ENCODE assay signal across 14 cellular contexts in the genomic region with DNA sequence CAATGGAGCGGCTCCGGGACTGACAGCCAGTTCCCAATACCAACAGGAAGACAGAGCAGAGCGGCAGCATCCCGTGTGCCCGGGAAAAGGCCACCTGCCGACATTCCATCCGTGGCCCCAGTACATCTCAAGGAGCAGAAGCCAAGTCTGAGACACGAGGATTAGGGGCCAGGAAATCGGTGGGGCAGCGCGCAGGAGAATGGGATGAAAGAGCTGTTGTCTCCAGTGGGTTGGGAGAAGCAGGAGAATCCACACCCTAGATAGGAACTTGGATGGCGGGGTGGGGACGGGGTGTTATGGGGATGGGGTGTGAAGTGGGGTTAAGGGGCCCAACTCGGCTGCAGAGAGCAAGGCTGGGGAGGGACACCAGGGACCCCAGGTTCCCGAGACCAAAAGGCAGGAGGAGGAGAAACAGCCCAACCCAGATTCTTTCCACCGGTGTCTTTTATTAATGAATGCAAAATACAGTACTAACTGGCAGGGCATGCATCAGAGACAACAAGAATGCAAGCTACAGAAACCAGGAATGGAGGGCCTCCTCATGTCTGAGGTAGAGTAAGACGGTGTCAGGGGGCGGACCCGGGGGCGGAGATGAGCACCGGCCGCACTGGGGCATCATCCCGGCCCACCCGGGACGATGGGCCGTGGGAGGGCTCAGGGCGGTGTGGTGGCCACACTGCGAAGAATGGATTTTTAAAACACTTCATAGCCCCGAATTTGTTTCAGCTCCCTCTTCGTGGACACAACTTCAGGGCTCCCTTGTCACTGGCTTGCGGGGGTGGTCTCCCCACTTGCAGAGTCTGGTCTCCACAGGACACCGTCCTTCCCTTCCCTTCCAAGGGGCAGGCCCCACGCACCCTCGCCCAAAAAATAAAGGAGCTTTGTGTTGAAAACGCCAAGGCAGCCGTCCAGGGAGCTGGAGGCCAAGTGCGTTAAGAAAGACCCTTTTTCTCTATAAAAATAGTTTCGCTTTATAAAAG. TPM values are rescaled to one million over a fixed set of nuclear protein-coding genes. Genes with fewer than 3 reads are reported as not detected.
A peak's percentile ranks its signal among the peaks of the same experiment; 100 is the strongest.
DNase-seq lines count a peak whose midpoint lies in the region; ATAC-seq and TF ChIP-seq lines count a peak whose summit lies in the region.
"Had no signal": no experiment of that assay in that cellular context is flagged by ENCODE, and none has a peak within 500 bp of the region (broad histone marks: within the 10 kb centered on the region; RNA-seq: fewer than 3 reads in every experiment).

No MANE protein-coding gene starts in this region.

- ATAC-seq in activated naive CD8-positive, alpha-beta T cell treated with anti-CD3 and anti-CD28 coated beads, Interleukin-2, amount 10 ng/mL, durations not matched to agents 7 days and 5 days (ENCODE audit: low read depth), result no peak
- no peak for ATAC-seq in GM18505 (IDR thresholded peaks at IDR 0.05; ENCODE audit: unreplicated experiment)
- ATAC-seq: activated naive CD8-positive, alpha-beta T cell treated with anti-CD3 and anti-CD28 coated beads, Interleukin-2, amount 50 U/mL, for 24 hours; effector memory CD8-positive, alpha-beta T cell had no signal

- no peak overlapping the region for H3K4me3 Mint-ChIP-seq in activated naive CD8-positive, alpha-beta T cell treated with anti-CD3 and anti-CD28 coated beads, Interleukin-2, amount 10 ng/mL, durations not matched to agents 7 days and 5 days
- no peak overlapping the region for H3K4me3 Mint-ChIP-seq in activated naive CD8-positive, alpha-beta T cell treated with anti-CD3 and anti-CD28 coated beads for 36 hours
- H3K4me3 Mint-ChIP-seq: activated naive CD8-positive, alpha-beta T cell treated with anti-CD3 and anti-CD28 coated beads, Interleukin-2, amount 50 U/mL, for 24 hours; effector memory CD8-positive, alpha-beta T cell had no signal

- no peaks in the 10 kb centered on the region for H3K27me3 ChIP-seq in dorsolateral prefrontal cortex
- H3K27me3 ChIP-seq in uterus, result no peaks in the 10 kb centered on the region
- no peaks in the 10 kb centered on the region for H3K27me3 ChIP-seq in smooth muscle cell (ENCODE audit: low read depth)
- H3K27me3 ChIP-seq: tibial artery had no signal

- TF ChIP-seq POLR2A in uterus (IDR thresholded peaks at IDR 0.05), result no peak
- TF ChIP-seq POLR2A in GM18505 (IDR thresholded peaks at IDR 0.05; ENCODE audit: borderline replicate concordance, extremely low read depth, insufficient read depth, insufficient read length), result no peak

- no peaks in the 10 kb centered on the region for H3K79me2 ChIP-seq in smooth muscle cell (ENCODE audit: low read depth)

- H3K9ac ChIP-seq in smooth muscle cell (ENCODE audit: low read depth), result no peak overlapping the region

- H3K4me1 ChIP-seq in uterus (peaks cover 0 to 4% of the 10 kb centered on the region in 2 donors), smooth muscle cell (ENCODE audit: low read depth) (peaks cover 11% of the 10 kb centered on the region)

- H3F3A ChIP-seq in smooth muscle cell (ENCODE audit: low read depth), result no peaks in the 10 kb centered on the region

- DNase-seq in activated naive CD8-positive, alpha-beta T cell treated with anti-CD3 and anti-CD28 coated beads, Interleukin-2, amount 10 ng/mL, durations not matched to agents 7 days and 5 days, result peak; percentile 23
- no peak for DNase-seq in activated naive CD8-positive, alpha-beta T cell treated with anti-CD3 and anti-CD28 coated beads for 36 hours
- DNase-seq in dorsolateral prefrontal cortex (peak in 8 of 10 donors; percentile 9 to 57 (median 30)), mesenteric fat pad (ENCODE audit: low spot score) (peak; percentile 71), uterus (peak; percentile 11 to 13), DMS 273 treated with DMSO at 0.1 percent for 48 hours (lab: John Stamatoyannopoulos, UW) (no peak), smooth muscle cell (lab: John Stamatoyannopoulos, UW; ENCODE audit: unreplicated experiment) (no peak)
- DNase-seq: activated naive CD8-positive, alpha-beta T cell treated with anti-CD3 and anti-CD28 coated beads, Interleukin-2, amount 50 U/mL, for 24 hours; effector memory CD8-positive, alpha-beta T cell; mesendoderm; NCI-H1092; NCI-H69 had no signal

- no peaks in the 10 kb centered on the region for H3K9me3 Mint-ChIP-seq in activated naive CD8-positive, alpha-beta T cell treated with anti-CD3 and anti-CD28 coated beads, Interleukin-2, amount 10 ng/mL, durations not matched to agents 7 days and 5 days
- no peaks in the 10 kb centered on the region for H3K9me3 Mint-ChIP-seq in activated naive CD8-positive, alpha-beta T cell treated with anti-CD3 and anti-CD28 coated beads for 36 hours
- H3K9me3 Mint-ChIP-seq: activated naive CD8-positive, alpha-beta T cell treated with anti-CD3 and anti-CD28 coated beads, Interleukin-2, amount 50 U/mL, for 24 hours; effector memory CD8-positive, alpha-beta T cell had no signal

- H3K4me3 ChIP-seq in dorsolateral prefrontal cortex, result peak overlapping the region; percentile 0 to 66 (median 48)
- H3K4me3 ChIP-seq in uterus, result no peak overlapping the region
- no peak overlapping the region for H3K4me3 ChIP-seq in smooth muscle cell
- H3K4me3 ChIP-seq: tibial artery had no signal

- intact Hi-C loops in dorsolateral prefrontal cortex (cut with DNase I) (no loop called here), uterus (cut with DNase I; ENCODE audit: low total_unique reads) (no loop called here)

- H3K27ac Mint-ChIP-seq in activated naive CD8-positive, alpha-beta T cell treated with anti-CD3 and anti-CD28 coated beads, Interleukin-2, amount 10 ng/mL, durations not matched to agents 7 days and 5 days, result no peak overlapping the region
- no peak overlapping the region for H3K27ac Mint-ChIP-seq in activated naive CD8-positive, alpha-beta T cell treated with anti-CD3 and anti-CD28 coated beads for 36 hours
- H3K27ac Mint-ChIP-seq: activated naive CD8-positive, alpha-beta T cell treated with anti-CD3 and anti-CD28 coated beads, Interleukin-2, amount 50 U/mL, for 24 hours; effector memory CD8-positive, alpha-beta T cell had no signal

- no peaks in the 10 kb centered on the region for H3K9me3 ChIP-seq in uterus
- no peaks in the 10 kb centered on the region for H3K9me3 ChIP-seq in smooth muscle cell (replicated peaks; ENCODE audit: low read depth)
- H3K9me3 ChIP-seq: tibial artery had no signal

- 91% methylated on average over 36 of the region's 38 CpGs for WGBS in smooth muscle cell (ENCODE audit: low lambda C conversion rate)

- no peak overlapping the region for H2AFZ ChIP-seq in smooth muscle cell (ENCODE audit: low read depth)

- H3K27me3 Mint-ChIP-seq in activated naive CD8-positive, alpha-beta T cell treated with anti-CD3 and anti-CD28 coated beads, Interleukin-2, amount 10 ng/mL, durations not matched to agents 7 days and 5 days, result no peaks in the 10 kb centered on the region
- no peaks in the 10 kb centered on the region for H3K27me3 Mint-ChIP-seq in activated naive CD8-positive, alpha-beta T cell treated with anti-CD3 and anti-CD28 coated beads for 36 hours
- H3K27me3 Mint-ChIP-seq: activated naive CD8-positive, alpha-beta T cell treated with anti-CD3 and anti-CD28 coated beads, Interleukin-2, amount 50 U/mL, for 24 hours; effector memory CD8-positive, alpha-beta T cell had no signal

- POLR2A ChIA-PET in activated naive CD8-positive, alpha-beta T cell treated with anti-CD3 and anti-CD28 coated beads, Interleukin-2, amount 10 ng/mL, durations not matched to agents 7 days and 5 days (lab: Charles Lee), result no interaction called here

- no peak for TF ChIP-seq CTCF in dorsolateral prefrontal cortex (IDR thresholded peaks at IDR 0.05 in 54 of 56, conservative IDR thresholded peaks at IDR 0.05 in 2 of 56; ENCODE audit: low read depth in 1 of 56, partially characterized antibody in 56 of 56)
- TF ChIP-seq CTCF in uterus (IDR thresholded peaks at IDR 0.05), result no peak
- TF ChIP-seq CTCF in smooth muscle cell (IDR thresholded peaks at IDR 0.05; ENCODE audit: borderline replicate concordance, insufficient read depth, poor library complexity, severe bottlenecking), result no peak

- no peaks in the 10 kb centered on the region for H4K20me1 ChIP-seq in smooth muscle cell (ENCODE audit: low read depth)

- peaks cover 11% of the 10 kb centered on the region for H3K4me1 Mint-ChIP-seq in activated naive CD8-positive, alpha-beta T cell treated with anti-CD3 and anti-CD28 coated beads, Interleukin-2, amount 10 ng/mL, durations not matched to agents 7 days and 5 days
- H3K4me1 Mint-ChIP-seq in activated naive CD8-positive, alpha-beta T cell treated with anti-CD3 and anti-CD28 coated beads for 36 hours, result no peaks in the 10 kb centered on the region

- no peak overlapping the region for H3K4me2 ChIP-seq in smooth muscle cell

- H3K27ac ChIP-seq in dorsolateral prefrontal cortex (peak overlapping the region in 54 of 59 donors; percentile 20 to 89 (median 78)), uterus (peak overlapping the region in 1 of 2 donors; percentile 45), smooth muscle cell (ENCODE audit: low read depth) (no peak overlapping the region)
- H3K27ac ChIP-seq: tibial artery had no signal

- H3K36me3 ChIP-seq in uterus (no peaks in the 10 kb centered on the region), smooth muscle cell (ENCODE audit: low read depth) (no peaks in the 10 kb centered on the region)

- peaks cover 2% of the 10 kb centered on the region for H3K36me3 Mint-ChIP-seq in activated naive CD8-positive, alpha-beta T cell treated with anti-CD3 and anti-CD28 coated beads, Interleukin-2, amount 10 ng/mL, durations not matched to agents 7 days and 5 days
- H3K36me3 Mint-ChIP-seq in activated naive CD8-positive, alpha-beta T cell treated with anti-CD3 and anti-CD28 coated beads for 36 hours, result no peaks in the 10 kb centered on the region

RNA-seq across cellular contexts. Expression of a gene that starts 50.2 kb away (rescaled TPM):
- total RNA-seq in activated naive CD8-positive, alpha-beta T cell treated with anti-CD3 and anti-CD28 coated beads, Interleukin-2, amount 10 ng/mL, durations not matched to agents 7 days and 5 days, result 1 to 10 TPM; 1.5 to 2.3 TPM
- total RNA-seq in activated naive CD8-positive, alpha-beta T cell treated with anti-CD3 and anti-CD28 coated beads for 36 hours, result 1 to 10 TPM; 5.9 to 6.6 TPM
- total RNA-seq in dorsolateral prefrontal cortex (10 to 100 TPM; 12.3 to 70.3 (median 39.4) TPM), mesenteric fat pad (2.2 TPM), uterus (10 to 100 TPM in 1 of 4 donors, 1 to 10 TPM in 2, not detected in 1; 2.6 to 16.5 (median 4.4) TPM), smooth muscle cell (3.1 and 4.7 TPM in 2 replicates)
- 8.5 and 11.7 TPM in 2 replicates for polyA plus RNA-seq in smooth muscle cell

Comparison
In these comparisons a context has a peak if more than half of its experiments do, and no peak if none do; other contexts are left out.
1. DNase-seq: peak in activated naive CD8-positive, alpha-beta T cell treated with anti-CD3 and anti-CD28 coated beads, Interleukin-2, amount 10 ng/mL, durations not matched to agents 7 days and 5 days (single experiment), dorsolateral prefrontal cortex (8 of 10), mesenteric fat pad (single experiment) and uterus (2 of 2); none in activated naive CD8-positive, alpha-beta T cell treated with anti-CD3 and anti-CD28 coated beads for 36 hours (single experiment), DMS 273 treated with DMSO at 0.1 percent for 48 hours (single experiment) and smooth muscle cell (single experiment).
2. H3K4me3 ChIP-seq: peak in dorsolateral prefrontal cortex (59 of 59); none in uterus (0 of 2) and smooth muscle cell (single experiment).